Comparison of ENCODE assay signal across 1 cellular context in genomic region chr1:11156958-11157357, GRCh38.
TF ChIP-seq lines count a peak whose summit lies in the region.

No MANE protein-coding gene starts in this region.

TF ChIP-seq in IMR-90, 13 proteins besides CTCF, POLR2A, EP300 and RAD21 (continued from another document):
- TF ChIP-seq USF2 (IDR thresholded peaks at IDR 0.05; ENCODE audit: low read depth, low read length), result no peak
- TF ChIP-seq SMC3 (IDR thresholded peaks at IDR 0.05; ENCODE audit: low read depth, low read length), result no peak
- TF ChIP-seq BHLHE40 (IDR thresholded peaks at IDR 0.05; ENCODE audit: low read depth, low read length), result no peak
- no peak for TF ChIP-seq ELK1 (IDR thresholded peaks at IDR 0.05; ENCODE audit: borderline replicate concordance, low read depth, low read length)
- TF ChIP-seq NFE2L2 (IDR thresholded peaks at IDR 0.05; ENCODE audit: low read depth, low read length), result no peak
